12 cellular contexts compared by ENCODE assay signal in the genomic region with DNA sequence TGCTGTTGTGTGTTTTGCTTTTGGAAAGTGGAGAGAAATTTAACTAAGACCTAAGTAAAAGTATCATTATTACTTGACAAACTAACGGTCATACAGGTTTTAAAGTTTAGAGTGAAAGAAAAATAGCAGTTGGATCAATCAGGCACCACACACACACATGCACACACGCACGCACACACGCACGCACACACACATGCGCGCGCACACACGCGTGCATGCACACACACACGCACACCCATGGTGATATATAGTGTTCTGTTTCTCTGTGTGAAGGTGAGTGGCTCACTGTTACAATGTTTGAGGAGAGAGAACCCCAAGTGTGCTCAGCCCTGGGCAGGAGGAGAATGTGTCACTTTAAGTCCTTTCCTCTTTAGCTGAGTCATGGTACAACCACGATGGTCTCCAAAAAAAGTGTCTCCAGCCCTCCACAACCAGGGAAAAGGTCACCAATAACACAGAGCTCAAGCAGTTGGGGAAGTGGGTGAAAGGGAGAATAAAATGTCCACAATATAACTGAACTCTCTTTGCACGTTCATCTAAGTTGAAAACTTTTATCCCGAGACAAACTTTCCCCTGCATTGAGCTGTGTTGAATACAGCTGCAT. TPM values are rescaled to one million over a fixed set of nuclear protein-coding genes. Genes with fewer than 3 reads are reported as not detected.
DNase-seq lines count a peak whose midpoint lies in the region; ATAC-seq and TF ChIP-seq lines count a peak whose summit lies in the region.
"Had no signal": no experiment of that assay in that cellular context is flagged by ENCODE, and none has a peak within 500 bp of the region (broad histone marks: within the 10 kb centered on the region; RNA-seq: fewer than 3 reads in every experiment).

No MANE protein-coding gene starts in this region.

- no peak for ATAC-seq in HG03571 (IDR thresholded peaks at IDR 0.05; ENCODE audit: unreplicated experiment)

- H3K79me2 ChIP-seq in osteoblast (ENCODE audit: insufficient read depth, low read length), result no peaks in the 10 kb centered on the region

- H2AFZ ChIP-seq in osteoblast (ENCODE audit: low read length), result peak overlapping the region; percentile 35

- H3K4me2 ChIP-seq in osteoblast (ENCODE audit: insufficient read depth, low read length), result peak overlapping the region; percentile 57

- H3K4me3 ChIP-seq in fibroblast of mammary gland (ENCODE audit: control insufficient read depth, low read depth, low read length) (no peak overlapping the region), osteoblast (ENCODE audit: insufficient read depth, low read length) (peak overlapping the region; percentile 17)
- H3K4me3 ChIP-seq: testis had no signal

- no peaks in the 10 kb centered on the region for H3K36me3 ChIP-seq in osteoblast (ENCODE audit: insufficient read depth, low read length)

- no peaks in the 10 kb centered on the region for H4K20me1 ChIP-seq in osteoblast (ENCODE audit: insufficient read depth, low read length)

- H3K4me1 ChIP-seq in osteoblast (ENCODE audit: insufficient read depth, low read length), result peaks cover 21% of the 10 kb centered on the region
- H3K4me1 ChIP-seq: testis had no signal

- TF ChIP-seq CTCF in fibroblast of mammary gland (conservative IDR thresholded peaks at IDR 0.05; ENCODE audit: control insufficient read depth, insufficient read depth, low read depth, low read length) (no peak), osteoblast (IDR thresholded peaks at IDR 0.05; ENCODE audit: extremely low read depth, low read depth, low read length) (no peak)

- no peaks in the 10 kb centered on the region for H3K27me3 ChIP-seq in osteoblast (ENCODE audit: insufficient read depth, low read length)
- H3K27me3 ChIP-seq: testis had no signal

- peak; percentile 71 for DNase-seq in CD1c-positive myeloid dendritic cell (ENCODE audit: extremely low spot score)
- DNase-seq in NOMO-1 treated with DMSO at 0.1 percent for 48 hours (lab: John Stamatoyannopoulos, UW; ENCODE audit: unreplicated experiment), result peak; percentile 66
- peak; percentile 69 for DNase-seq in fibroblast of mammary gland (ENCODE audit: low read depth)
- peak; percentile 84 for DNase-seq in osteoblast (ENCODE audit: insufficient read length, low spot score, missing footprints)
- DNase-seq in T-helper 9 cell, result no peak
- DNase-seq in cerebellar cortex (ENCODE audit: low spot score), result no peak
- DNase-seq in NAMALWA (ENCODE audit: low spot score), result no peak
- DNase-seq: NCI-H2227 treated with DMSO at 0.1 percent for 48 hours, testis had no signal

- no peaks in the 10 kb centered on the region for H3K9me3 ChIP-seq in osteoblast (ENCODE audit: low read depth, low read length)
- H3K9me3 ChIP-seq: testis had no signal

- H3K27ac ChIP-seq in osteoblast (ENCODE audit: low read depth, low read length), result no peak overlapping the region

RNA-seq across cellular contexts. Expression of a gene that starts 3.2 kb away (rescaled TPM):
- not detected in 2 replicates for total RNA-seq in osteoblast
- total RNA-seq: HT-29; T-helper 1 cell treated with Interleukin-12 subunit alpha and Interleukin-12 subunit beta and Interleukin-4 antibody, amounts not matched to agents 30 ng/mL and 1 ng/mL, for 36 hours had no signal

Comparison
In these comparisons a context has a peak if more than half of its experiments do, and no peak if none do; other contexts are left out.
1. DNase-seq: peak in CD1c-positive myeloid dendritic cell (single experiment), NOMO-1 treated with DMSO at 0.1 percent for 48 hours (single experiment), fibroblast of mammary gland (single experiment) and osteoblast (single experiment); none in T-helper 9 cell (single experiment), cerebellar cortex (single experiment) and NAMALWA (single experiment).